Comparison of ENCODE assay signal across 18 cellular contexts in genomic region chr12:45575417-45575816, GRCh38.
DNase-seq lines count a peak whose midpoint lies in the region; ATAC-seq and TF ChIP-seq lines count a peak whose summit lies in the region.
"Had no signal": no experiment of that assay in that cellular context is flagged by ENCODE, and none has a peak within 500 bp of the region (broad histone marks: within the 10 kb centered on the region; RNA-seq: fewer than 3 reads in every experiment).

No MANE protein-coding gene starts in this region.

- H3K36me3 Mint-ChIP-seq in naive thymus-derived CD4-positive, alpha-beta T cell = no peaks in the 10 kb centered on the region
- no peaks in the 10 kb centered on the region for H3K36me3 Mint-ChIP-seq in CD8-positive, alpha-beta T cell
- H3K36me3 Mint-ChIP-seq: activated CD8-positive, alpha-beta memory T cell treated with anti-CD3 and anti-CD28 coated beads, Interleukin-2, amount 10 ng/mL, durations not matched to agents 7 days and 5 days had no signal

- H3K4me3 Mint-ChIP-seq in naive thymus-derived CD4-positive, alpha-beta T cell = no peak overlapping the region
- H3K4me3 Mint-ChIP-seq in CD8-positive, alpha-beta T cell = no peak overlapping the region
- H3K4me3 Mint-ChIP-seq: activated CD8-positive, alpha-beta memory T cell treated with anti-CD3 and anti-CD28 coated beads, Interleukin-2, amount 10 ng/mL, durations not matched to agents 7 days and 5 days; endodermal cell; T-helper 1 cell treated with Interleukin-12 subunit alpha and Interleukin-12 subunit beta and Interleukin-4 antibody, amounts not matched to agents 30 μg/mL and 1 μg/mL, for 36 hours had no signal

- no peak overlapping the region for H2AFZ ChIP-seq in mesenchymal stem cell (ENCODE audit: low read depth, low read length)

- H2BK15ac ChIP-seq in mesenchymal stem cell (ENCODE audit: low read depth, poor library complexity, severe bottlenecking) = no peak overlapping the region

- no peak overlapping the region for H3K9ac ChIP-seq in mesenchymal stem cell (ENCODE audit: low read length)

- no peak overlapping the region for H4K91ac ChIP-seq in mesenchymal stem cell (ENCODE audit: low read length)

- in situ Hi-C loops in GM13976 (cut with MboI; ENCODE audit: low sequenced_read_pairs, unreplicated experiment) = no loop called here

- ATAC-seq in HG03095 (IDR thresholded peaks at IDR 0.05; ENCODE audit: unreplicated experiment) (peak; percentile 38), GM18517 (IDR thresholded peaks at IDR 0.05; ENCODE audit: unreplicated experiment) (no peak)
- ATAC-seq in naive thymus-derived CD4-positive, alpha-beta T cell = peak; percentile 72
- ATAC-seq in CD8-positive, alpha-beta T cell = no peak
- ATAC-seq: activated CD8-positive, alpha-beta memory T cell treated with anti-CD3 and anti-CD28 coated beads, Interleukin-2, amount 10 ng/mL, durations not matched to agents 7 days and 5 days had no signal

- no peak overlapping the region for H3K18ac ChIP-seq in mesenchymal stem cell (ENCODE audit: low read depth in 1 of 2, low read length in 2 of 2)

- intact Hi-C loops in naive thymus-derived CD4-positive, alpha-beta T cell (cut with micrococcal nuclease) = no loop called here
- intact Hi-C loops in CD8-positive, alpha-beta T cell (cut with DNase I, micrococcal nuclease) = no loop called here

- peak; percentile 18 for DNase-seq in GM13976 (ENCODE audit: low spot score)
- DNase-seq in OCI-M1 (lab: John Stamatoyannopoulos, UW) = peak; percentile 76
- no peak for DNase-seq in naive thymus-derived CD4-positive, alpha-beta T cell
- no peak for DNase-seq in mesenchymal stem cell
- DNase-seq in glomerular visceral epithelial cell (ENCODE audit: extremely low spot score) = no peak
- DNase-seq in CD8-positive, alpha-beta T cell = no peak
- DNase-seq: activated CD4-positive, CD25-positive, alpha-beta regulatory T cell treated with anti-CD3 and anti-CD28 coated beads, Interleukin-2, amount 50 U/mL, for 72 hours; activated CD8-positive, alpha-beta memory T cell treated with anti-CD3 and anti-CD28 coated beads, Interleukin-2, amount 10 ng/mL, durations not matched to agents 7 days and 5 days; activated gamma-delta T cell; endodermal cell; NCI-H1436 treated with DMSO at 0.1 percent for 48 hours; nucleus accumbens; right lobe of liver had no signal

- H2BK120ac ChIP-seq in mesenchymal stem cell (ENCODE audit: low read depth, low read length) = no peak overlapping the region

- peaks cover 0 to 1% (median 0%) of the 10 kb centered on the region in 11 donors for H3K9me3 Mint-ChIP-seq in naive thymus-derived CD4-positive, alpha-beta T cell
- no peaks in the 10 kb centered on the region for H3K9me3 Mint-ChIP-seq in CD8-positive, alpha-beta T cell
- H3K9me3 Mint-ChIP-seq: endodermal cell; T-helper 1 cell treated with Interleukin-12 subunit alpha and Interleukin-12 subunit beta and Interleukin-4 antibody, amounts not matched to agents 30 μg/mL and 1 μg/mL, for 36 hours had no signal

- H2BK12ac ChIP-seq in mesenchymal stem cell (ENCODE audit: low read length in 2 of 2) = no peak overlapping the region

- no peak overlapping the region for H3K4me3 ChIP-seq in naive thymus-derived CD4-positive, alpha-beta T cell (ENCODE audit: low read length)
- no peak overlapping the region for H3K4me3 ChIP-seq in mesenchymal stem cell (ENCODE audit: insufficient read depth in 1 of 2, low read depth in 1 of 2, low read length in 2 of 2)
- H3K4me3 ChIP-seq in CD8-positive, alpha-beta T cell (ENCODE audit: low read depth, low read length) = no peak overlapping the region
- H3K4me3 ChIP-seq: HAP-1, right lobe of liver, suprapubic skin had no signal

- no peaks in the 10 kb centered on the region for H3K36me3 ChIP-seq in naive thymus-derived CD4-positive, alpha-beta T cell (ENCODE audit: control insufficient read depth in 2 of 3, insufficient read depth in 3 of 3, low read length in 3 of 3)
- H3K36me3 ChIP-seq in mesenchymal stem cell (ENCODE audit: control insufficient read depth in 1 of 2, insufficient read depth in 2 of 2, low read depth in 1 of 2, low read length in 2 of 2) = no peaks in the 10 kb centered on the region
- no peaks in the 10 kb centered on the region for H3K36me3 ChIP-seq in CD8-positive, alpha-beta T cell (ENCODE audit: insufficient read depth, low read length)
- H3K36me3 ChIP-seq: HAP-1, right lobe of liver, suprapubic skin had no signal

- H3K4me1 Mint-ChIP-seq in naive thymus-derived CD4-positive, alpha-beta T cell = peaks cover 0 to 8% (median 6%) of the 10 kb centered on the region in 7 donors
- no peaks in the 10 kb centered on the region for H3K4me1 Mint-ChIP-seq in CD8-positive, alpha-beta T cell (ENCODE audit: low read depth)

- POLR2A ChIA-PET in naive thymus-derived CD4-positive, alpha-beta T cell (lab: Charles Lee) = no interaction called here
- POLR2A ChIA-PET in CD8-positive, alpha-beta T cell (lab: Charles Lee) = no interaction called here

- no peak overlapping the region for H2BK5ac ChIP-seq in mesenchymal stem cell (ENCODE audit: low read depth, low read length, poor library complexity, severe bottlenecking)

- no peak for TF ChIP-seq CTCF in GM13976 (IDR thresholded peaks at IDR 0.05; ENCODE audit: borderline replicate concordance, control extremely low read depth, extremely low read depth, insufficient read depth, missing control alignments)
- no peak for TF ChIP-seq CTCF in CD8-positive, alpha-beta T cell (IDR thresholded peaks at IDR 0.05)

- peaks cover 0 to 16% (median 0%) of the 10 kb centered on the region in 5 donors for H3K27me3 Mint-ChIP-seq in naive thymus-derived CD4-positive, alpha-beta T cell
- no peaks in the 10 kb centered on the region for H3K27me3 Mint-ChIP-seq in CD8-positive, alpha-beta T cell (ENCODE audit: low read depth)

- H3K79me1 ChIP-seq in mesenchymal stem cell (replicated peaks; ENCODE audit: low read length, poor library complexity, severe bottlenecking) = no peaks in the 10 kb centered on the region

- no peaks in the 10 kb centered on the region for H3K9me3 ChIP-seq in naive thymus-derived CD4-positive, alpha-beta T cell (ENCODE audit: control insufficient read depth in 2 of 3, low read length in 3 of 3)
- no peaks in the 10 kb centered on the region for H3K9me3 ChIP-seq in mesenchymal stem cell (ENCODE audit: control insufficient read depth, low read length)
- no peaks in the 10 kb centered on the region for H3K9me3 ChIP-seq in CD8-positive, alpha-beta T cell (ENCODE audit: low read length)
- H3K9me3 ChIP-seq: HAP-1, right lobe of liver, suprapubic skin had no signal

- H3K4me1 ChIP-seq in naive thymus-derived CD4-positive, alpha-beta T cell (ENCODE audit: control insufficient read depth in 2 of 2, insufficient read depth in 2 of 2, low read length in 2 of 2) = no peaks in the 10 kb centered on the region
- H3K4me1 ChIP-seq in mesenchymal stem cell (ENCODE audit: control insufficient read depth, insufficient read depth, low read depth, low read length) = no peaks in the 10 kb centered on the region
- H3K4me1 ChIP-seq in CD8-positive, alpha-beta T cell (ENCODE audit: insufficient read depth, low read length) = no peaks in the 10 kb centered on the region
- H3K4me1 ChIP-seq: right lobe of liver had no signal

- H3K4ac ChIP-seq in mesenchymal stem cell (ENCODE audit: low read depth in 1 of 2, low read length in 2 of 2) = no peak overlapping the region

- no peak overlapping the region for H2AK5ac ChIP-seq in mesenchymal stem cell (ENCODE audit: low read length, severe bottlenecking)

- no peak overlapping the region for H3K14ac ChIP-seq in mesenchymal stem cell (ENCODE audit: low read length in 2 of 2)

- CTCF ChIA-PET in naive thymus-derived CD4-positive, alpha-beta T cell (lab: Charles Lee) = interaction anchor here (0.8 kb wide), 1 partner anchor 31 kb away, joined by 3 read pairs; no protein-coding TSS in a partner anchor
- CTCF ChIA-PET in CD8-positive, alpha-beta T cell (lab: Charles Lee) = no interaction called here

- no peak overlapping the region for H4K8ac ChIP-seq in mesenchymal stem cell (ENCODE audit: low read length)

- H3K27me3 ChIP-seq in naive thymus-derived CD4-positive, alpha-beta T cell (ENCODE audit: control insufficient read depth in 2 of 2, insufficient read depth in 2 of 2, low read length in 2 of 2) = no peaks in the 10 kb centered on the region
- no peaks in the 10 kb centered on the region for H3K27me3 ChIP-seq in mesenchymal stem cell (ENCODE audit: control insufficient read depth in 1 of 2, insufficient read depth in 1 of 2, low read length in 2 of 2)
- H3K27me3 ChIP-seq in CD8-positive, alpha-beta T cell (ENCODE audit: insufficient read depth, low read length) = no peaks in the 10 kb centered on the region
- H3K27me3 ChIP-seq: right lobe of liver, suprapubic skin had no signal

- no peak overlapping the region for H3K23ac ChIP-seq in mesenchymal stem cell (ENCODE audit: low read length in 2 of 2)

- H3K27ac Mint-ChIP-seq in naive thymus-derived CD4-positive, alpha-beta T cell = no peak overlapping the region
- no peak overlapping the region for H3K27ac Mint-ChIP-seq in CD8-positive, alpha-beta T cell
- H3K27ac Mint-ChIP-seq: activated CD8-positive, alpha-beta memory T cell treated with anti-CD3 and anti-CD28 coated beads, Interleukin-2, amount 10 ng/mL, durations not matched to agents 7 days and 5 days; endodermal cell; T-helper 1 cell treated with Interleukin-12 subunit alpha and Interleukin-12 subunit beta and Interleukin-4 antibody, amounts not matched to agents 30 μg/mL and 1 μg/mL, for 36 hours had no signal

- no peak overlapping the region for H3K4me2 ChIP-seq in mesenchymal stem cell (ENCODE audit: low read length, poor library complexity, severe bottlenecking)

- no peak overlapping the region for H3K27ac ChIP-seq in naive thymus-derived CD4-positive, alpha-beta T cell (ENCODE audit: low read depth, low read length)
- no peak overlapping the region for H3K27ac ChIP-seq in mesenchymal stem cell (ENCODE audit: low read length, poor library complexity, severe bottlenecking)
- no peak overlapping the region for H3K27ac ChIP-seq in CD8-positive, alpha-beta T cell (ENCODE audit: low read depth, low read length)
- H3K27ac ChIP-seq: right lobe of liver, suprapubic skin had no signal

Comparison
In these comparisons a context has a peak if more than half of its experiments do, and no peak if none do; other contexts are left out.
1. DNase-seq: peak in GM13976 (single experiment) and OCI-M1 (single experiment); none in naive thymus-derived CD4-positive, alpha-beta T cell (0 of 9), mesenchymal stem cell (single experiment), glomerular visceral epithelial cell (single experiment) and CD8-positive, alpha-beta T cell (0 of 7).
2. ATAC-seq: peak in HG03095 (single experiment) and naive thymus-derived CD4-positive, alpha-beta T cell (single experiment); none in GM18517 (single experiment) and CD8-positive, alpha-beta T cell (single experiment).